In the genomic region with DNA sequence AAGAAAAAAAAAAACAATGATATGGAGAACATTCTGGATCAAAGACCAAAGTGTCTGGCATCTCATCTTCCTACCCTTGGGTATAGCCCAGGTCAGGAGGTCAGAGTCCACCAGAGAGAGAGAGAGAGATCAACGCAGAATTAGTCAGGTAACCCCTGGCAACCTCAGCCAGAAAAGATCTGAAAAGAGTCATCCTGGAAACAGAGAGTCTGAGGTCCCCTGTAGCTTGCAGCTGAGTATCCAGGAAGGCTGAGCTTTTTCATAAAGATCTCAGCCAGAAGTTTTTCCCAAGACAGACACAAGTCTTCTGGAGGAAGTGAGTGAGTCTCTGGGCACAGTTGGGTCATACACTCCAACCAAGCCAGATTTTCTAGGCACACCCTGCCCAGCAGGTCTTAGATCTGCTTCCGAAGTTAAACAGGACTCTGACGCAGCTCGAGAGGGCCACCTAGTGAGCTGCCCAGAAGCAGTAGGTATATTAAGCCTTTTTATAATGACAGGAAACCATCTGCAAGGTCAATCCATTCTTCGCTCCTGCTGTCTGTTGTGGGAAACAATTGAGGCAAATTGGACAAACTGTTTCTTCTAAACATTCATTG, we compare ENCODE assay signal across 8 cellular contexts. TPM values are rescaled to one million over a fixed set of nuclear protein-coding genes. Genes with fewer than 3 reads are reported as not detected.
A peak's percentile ranks its signal among the peaks of the same experiment; 100 is the strongest.
DNase-seq lines count a peak whose midpoint lies in the region; ATAC-seq and TF ChIP-seq lines count a peak whose summit lies in the region.

No MANE protein-coding gene starts in this region.

- H3K4me1 ChIP-seq in Peyer's patch (no peaks in the 10 kb centered on the region), breast epithelium (no peaks in the 10 kb centered on the region)

- H3K27ac ChIP-seq in C4-2B (no peak overlapping the region), Peyer's patch (peak overlapping the region in 1 of 4 donors; percentile 25), breast epithelium (no peak overlapping the region)

- peak; percentile 77 for TF ChIP-seq CTCF in C4-2B (conservative IDR thresholded peaks at IDR 0.05)
- peak in 4 of 6 experiments; percentile 18 to 63 (median 55) for TF ChIP-seq CTCF in Peyer's patch (IDR thresholded peaks at IDR 0.05)
- TF ChIP-seq CTCF in breast epithelium (IDR thresholded peaks at IDR 0.05): peak in 2 of 3 donors; percentile 43 to 61

- H3K9me3 ChIP-seq in Peyer's patch (no peaks in the 10 kb centered on the region), breast epithelium (no peaks in the 10 kb centered on the region)

- TF ChIP-seq POLR2A in Peyer's patch (IDR thresholded peaks at IDR 0.05) (no peak), breast epithelium (IDR thresholded peaks at IDR 0.05) (no peak)

- intact Hi-C loops in breast epithelium (cut with DNase I; ENCODE audit: low total_unique reads): no loop called here

- peaks cover 0 to 4% (median 0%) of the 10 kb centered on the region in 6 donors for H3K9me3 Mint-ChIP-seq in immature natural killer cell

- H3K4me1 Mint-ChIP-seq in immature natural killer cell: no peaks in the 10 kb centered on the region

- H3K36me3 Mint-ChIP-seq in immature natural killer cell: no peaks in the 10 kb centered on the region

- no peak for ATAC-seq in HG03025 (IDR thresholded peaks at IDR 0.05; ENCODE audit: low FRiP score, unreplicated experiment)

- H3K27ac Mint-ChIP-seq in immature natural killer cell: no peak overlapping the region

- no peak overlapping the region for H3K4me3 Mint-ChIP-seq in immature natural killer cell

- peaks cover 0 to 5% (median 2%) of the 10 kb centered on the region in 3 donors for H3K27me3 Mint-ChIP-seq in immature natural killer cell (ENCODE audit: low read depth in 3 of 3)

- DNase-seq in GM19240 (ENCODE audit: insufficient read length, low spot score) (peak; percentile 4), LoVo (ENCODE audit: low spot score) (peak; percentile 67), Peyer's patch (peak in 2 of 3 donors; percentile 57 to 69), breast epithelium (ENCODE audit: low spot score in 2 of 2) (peak; percentile 52 to 66), immature natural killer cell (peak in 2 of 3 donors; percentile 4 to 12)
- peak; percentile 18 to 20 for DNase-seq in stimulated activated CD4-positive, alpha-beta T cell treated with anti-CD3 and anti-CD28 coated beads, Interleukin-2, amount 100 ng/mL, for 24 hours

- no peaks in the 10 kb centered on the region for H3K36me3 ChIP-seq in Peyer's patch
- H3K36me3 ChIP-seq in breast epithelium: no peaks in the 10 kb centered on the region

- H3K27me3 ChIP-seq in Peyer's patch: no peaks in the 10 kb centered on the region
- H3K27me3 ChIP-seq in breast epithelium: peaks cover 0 to 49% of the 10 kb centered on the region in 2 donors

- H3K4me3 ChIP-seq in Peyer's patch: no peak overlapping the region
- no peak overlapping the region for H3K4me3 ChIP-seq in breast epithelium

RNA-seq across cellular contexts. Expression of gene ACE2, which starts 35.7 kb away (rescaled TPM):
- total RNA-seq in Peyer's patch (100 to 1,000 TPM in 3 of 4 donors, 1 to 10 TPM in 1; 2.5 to 457 (median 180) TPM), breast epithelium (1 to 10 TPM; 2.2 to 7.2 (median 5.6) TPM)
- polyA plus RNA-seq in immature natural killer cell: not detected

Comparison
In these comparisons a context has a peak if more than half of its experiments do, and no peak if none do; other contexts are left out.
1. DNase-seq: peak in every context shown above with its lines; median percentile 67 in LoVo; 63 in Peyer's patch; 59 in breast epithelium; 19 in stimulated activated CD4-positive, alpha-beta T cell treated with anti-CD3 and anti-CD28 coated beads, Interleukin-2, amount 100 ng/mL, for 24 hours; 8 in immature natural killer cell; 4 in GM19240.